Comparison of ENCODE assay signal across 8 cellular contexts in genomic region chr11:96242191-96242845, GRCh38.
DNase-seq lines count a peak whose midpoint lies in the region; ATAC-seq and TF ChIP-seq lines count a peak whose summit lies in the region.

No MANE protein-coding gene starts in this region.

- peak; percentile 83 for DNase-seq in DMS79 treated with DMSO at 0.1 percent for 48 hours (lab: John Stamatoyannopoulos, UW)
- no peak for DNase-seq in DMS79 (lab: John Stamatoyannopoulos, UW)
- no peak for DNase-seq in left ventricle myocardium inferior
- DNase-seq in NCI-H1092 (lab: John Stamatoyannopoulos, UW) = no peak
- DNase-seq in EL = no peak
- DNase-seq in activated effector memory CD4-positive, alpha-beta T cell treated with anti-CD3 and anti-CD28 coated beads, Interleukin-2, amount 50 U/mL, for 16 hours = no peak

- no peaks in the 10 kb centered on the region for H3K27me3 Mint-ChIP-seq in stimulated activated memory B cell treated with anti-CD40 and anti-IgM and Interleukin-4, amounts not matched to agents 10 μg/mL and 1 μg/mL and 100 μg/mL, for 72 hours

- TF ChIP-seq CTCF in WI38 (IDR thresholded peaks at IDR 0.05; ENCODE audit: low read depth, low read length) = no peak
- no peak for TF ChIP-seq CTCF in left ventricle myocardium inferior (IDR thresholded peaks at IDR 0.05; ENCODE audit: borderline replicate concordance)

- peak overlapping the region; percentile 45 for H3K4me3 ChIP-seq in WI38 (ENCODE audit: low read depth, low read length)
- H3K4me3 ChIP-seq in left ventricle myocardium inferior = peak overlapping the region; percentile 64

- no peaks in the 10 kb centered on the region for H3K27me3 ChIP-seq in left ventricle myocardium inferior (ENCODE audit: low read depth)

- ATAC-seq in stimulated activated memory B cell treated with anti-CD40 and anti-IgM and Interleukin-4, amounts not matched to agents 10 μg/mL and 1 μg/mL and 100 μg/mL, for 72 hours = no peak

- peaks cover 46% of the 10 kb centered on the region for H3K4me1 ChIP-seq in left ventricle myocardium inferior

- H3K27ac Mint-ChIP-seq in stimulated activated memory B cell treated with anti-CD40 and anti-IgM and Interleukin-4, amounts not matched to agents 10 μg/mL and 1 μg/mL and 100 μg/mL, for 72 hours = peak overlapping the region; percentile 92

- H3K9me3 Mint-ChIP-seq in stimulated activated memory B cell treated with anti-CD40 and anti-IgM and Interleukin-4, amounts not matched to agents 10 μg/mL and 1 μg/mL and 100 μg/mL, for 72 hours = no peaks in the 10 kb centered on the region

- intact Hi-C loops in left ventricle myocardium inferior (cut with micrococcal nuclease) = no loop called here

- H3K36me3 Mint-ChIP-seq in stimulated activated memory B cell treated with anti-CD40 and anti-IgM and Interleukin-4, amounts not matched to agents 10 μg/mL and 1 μg/mL and 100 μg/mL, for 72 hours = no peaks in the 10 kb centered on the region

- peaks cover 33% of the 10 kb centered on the region for H3K4me1 Mint-ChIP-seq in stimulated activated memory B cell treated with anti-CD40 and anti-IgM and Interleukin-4, amounts not matched to agents 10 μg/mL and 1 μg/mL and 100 μg/mL, for 72 hours

- no peak overlapping the region for H3K4me3 Mint-ChIP-seq in stimulated activated memory B cell treated with anti-CD40 and anti-IgM and Interleukin-4, amounts not matched to agents 10 μg/mL and 1 μg/mL and 100 μg/mL, for 72 hours

- no peaks in the 10 kb centered on the region for H3K36me3 ChIP-seq in left ventricle myocardium inferior

- H3K27ac ChIP-seq in left ventricle myocardium inferior (replicated peaks) = peak overlapping the region; percentile 88

- no peaks in the 10 kb centered on the region for H3K9me3 ChIP-seq in left ventricle myocardium inferior (replicated peaks)
